Comparison of ENCODE assay signal across 19 cellular contexts in genomic region chr18:55256568-55257289, GRCh38.
DNase-seq lines count a peak whose midpoint lies in the region; ATAC-seq and TF ChIP-seq lines count a peak whose summit lies in the region.
"Had no signal": no experiment of that assay in that cellular context is flagged by ENCODE, and none has a peak within 500 bp of the region (broad histone marks: within the 10 kb centered on the region; RNA-seq: fewer than 3 reads in every experiment).

No MANE protein-coding gene starts in this region.

- H3K79me2 ChIP-seq in neural progenitor cell (ENCODE audit: low read depth): no peaks in the 10 kb centered on the region

- H3K27me3 ChIP-seq in foreskin keratinocyte: no peaks in the 10 kb centered on the region
- H3K27me3 ChIP-seq in neural progenitor cell: no peaks in the 10 kb centered on the region
- H3K27me3 ChIP-seq: left lung, pancreas, testis had no signal

- CTCF ChIA-PET in WTC11 (lab: Charles Lee): no interaction called here

- POLR2A ChIA-PET in WTC11 (lab: Charles Lee): no interaction called here

- no peak for TF ChIP-seq CTCF in WTC11 (IDR thresholded peaks at IDR 0.05)
- TF ChIP-seq CTCF in foreskin keratinocyte (conservative IDR thresholded peaks at IDR 0.05): no peak
- TF ChIP-seq CTCF in neural progenitor cell (IDR thresholded peaks at IDR 0.05): no peak

- H3K4me3 Mint-ChIP-seq in WTC11 (no peak overlapping the region), neural progenitor cell (no peak overlapping the region)

- H3K36me3 Mint-ChIP-seq in WTC11: peaks cover 42% of the 10 kb centered on the region
- peaks cover 45% of the 10 kb centered on the region for H3K36me3 Mint-ChIP-seq in neural progenitor cell

- H3K9me3 Mint-ChIP-seq in WTC11: no peaks in the 10 kb centered on the region
- H3K9me3 Mint-ChIP-seq in neural progenitor cell: peaks cover 6% of the 10 kb centered on the region

- H3K4me1 Mint-ChIP-seq in WTC11 (peaks cover 18% of the 10 kb centered on the region), neural progenitor cell (peaks cover 6% of the 10 kb centered on the region)

- DNase-seq in ELR (ENCODE audit: low read depth) (peak; percentile 14), WTC11 (ENCODE audit: low spot score) (no peak), foreskin keratinocyte (peak in 1 of 2 donors; percentile 19), renal cortical epithelial cell (ENCODE audit: low read depth) (peak; percentile 83), neural progenitor cell (ENCODE audit: low spot score) (no peak), COR-L47 (lab: John Stamatoyannopoulos, UW) (no peak)
- DNase-seq: activated CD4-positive, alpha-beta T cell treated with anti-CD3 and anti-CD28 coated beads for 4 hours; activated effector memory CD4-positive, alpha-beta T cell treated with anti-CD3 and anti-CD28 coated beads, Interleukin-2, amount 50 U/mL, for 16 hours; amygdala; IMR-90; left lung; NCI-H187 treated with DMSO at 0.1 percent for 48 hours; pancreas; RPMI8226; stimulated activated CD8-positive, alpha-beta memory T cell treated with anti-CD3 and anti-CD28 coated beads, Interleukin-4, amount 100 ng/mL, for 48 hours; testis had no signal

- H3K27me3 Mint-ChIP-seq in WTC11 (ENCODE audit: low read depth) (no peaks in the 10 kb centered on the region), neural progenitor cell (ENCODE audit: insufficient read depth, low read depth) (no peaks in the 10 kb centered on the region)

- H3K4me2 ChIP-seq in neural progenitor cell: no peak overlapping the region

- H3K27ac Mint-ChIP-seq in WTC11: peak overlapping the region; percentile 33
- no peak overlapping the region for H3K27ac Mint-ChIP-seq in neural progenitor cell

- no peak overlapping the region for H2AFZ ChIP-seq in neural progenitor cell (replicated peaks)

- H3K9ac ChIP-seq in neural progenitor cell: no peak overlapping the region

- no peak overlapping the region for H3K27ac ChIP-seq in foreskin keratinocyte
- no peak overlapping the region for H3K27ac ChIP-seq in neural progenitor cell
- H3K27ac ChIP-seq: left lung, pancreas, testis had no signal

- no peaks in the 10 kb centered on the region for H3K4me1 ChIP-seq in foreskin keratinocyte
- peaks cover 13% of the 10 kb centered on the region for H3K4me1 ChIP-seq in neural progenitor cell

- no peaks in the 10 kb centered on the region for H4K20me1 ChIP-seq in neural progenitor cell (ENCODE audit: low read depth)

- H3K4me3 ChIP-seq in neural progenitor cell: no peak overlapping the region
- H3K4me3 ChIP-seq: left lung, pancreas, skin epidermis, testis had no signal

- H3K36me3 ChIP-seq in neural progenitor cell: peaks cover 17% of the 10 kb centered on the region
- H3K36me3 ChIP-seq: pancreas had no signal

- no peaks in the 10 kb centered on the region for H3F3A ChIP-seq in neural progenitor cell (ENCODE audit: low read depth)

- ATAC-seq in WTC11 (no peak), foreskin keratinocyte (peak; percentile 49), GM18502 (IDR thresholded peaks at IDR 0.05; ENCODE audit: poor library complexity, unreplicated experiment) (no peak), GM21526 (IDR thresholded peaks at IDR 0.05; ENCODE audit: low FRiP score, unreplicated experiment) (no peak)
- ATAC-seq: left lung had no signal

- no peaks in the 10 kb centered on the region for H3K9me3 ChIP-seq in neural progenitor cell (ENCODE audit: low read depth)
- H3K9me3 ChIP-seq: left lung, pancreas, testis had no signal

TF ChIP-seq in WTC11, 78 proteins besides CTCF, POLR2A, EP300 and RAD21 (continues in another document):
- TF ChIP-seq STAT6 (CRISPR knock-in tag; conservative IDR thresholded peaks at IDR 0.05; ENCODE audit: low read depth) (no peak), ZNF396 (CRISPR knock-in tag; IDR thresholded peaks at IDR 0.05; ENCODE audit: borderline replicate concordance) (no peak), ZNF532 (CRISPR knock-in tag; IDR thresholded peaks at IDR 0.05; ENCODE audit: borderline replicate concordance) (no peak), JAZF1 (CRISPR knock-in tag; IDR thresholded peaks at IDR 0.05) (no peak), ATF6 (CRISPR knock-in tag; IDR thresholded peaks at IDR 0.05) (no peak), ATF1 (CRISPR knock-in tag; IDR thresholded peaks at IDR 0.05) (no peak), NFE2L1 (CRISPR knock-in tag; IDR thresholded peaks at IDR 0.05) (no peak), GABPB1 (CRISPR knock-in tag; IDR thresholded peaks at IDR 0.05) (no peak), MLX (CRISPR knock-in tag; IDR thresholded peaks at IDR 0.05) (no peak), ZNF219 (CRISPR knock-in tag; IDR thresholded peaks at IDR 0.05; ENCODE audit: borderline replicate concordance) (no peak), CBFB (CRISPR knock-in tag; IDR thresholded peaks at IDR 0.05; ENCODE audit: low read depth) (no peak)

Comparison
In these comparisons a context has a peak if more than half of its experiments do, and no peak if none do; other contexts are left out.
1. DNase-seq: peak in ELR (single experiment) and renal cortical epithelial cell (single experiment); none in WTC11 (single experiment), neural progenitor cell (single experiment) and COR-L47 (single experiment).